Comparison of ENCODE assay signal across 8 cellular contexts in the genomic region with DNA sequence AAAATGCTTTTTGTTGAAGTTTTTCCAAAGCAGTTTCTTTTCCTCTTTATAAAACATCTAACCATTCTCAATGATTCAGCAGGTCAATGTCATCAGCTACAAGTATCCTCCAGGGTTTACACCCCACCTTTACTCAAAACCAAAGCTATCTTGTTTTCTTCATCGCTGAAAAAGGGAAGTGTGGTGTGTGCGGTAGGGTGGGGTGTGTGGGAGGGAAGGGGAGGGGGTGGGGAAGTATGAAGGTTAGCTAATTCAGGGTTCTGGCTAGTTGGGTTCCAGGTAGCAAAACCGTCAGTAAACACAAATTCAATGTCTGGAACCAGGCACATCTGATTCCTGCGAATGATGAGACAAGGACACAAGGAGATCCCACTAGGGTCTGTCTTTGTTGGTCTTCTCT.
A peak's percentile ranks its signal among the peaks of the same experiment; 100 is the strongest.
DNase-seq lines count a peak whose midpoint lies in the region; ATAC-seq and TF ChIP-seq lines count a peak whose summit lies in the region.

No MANE protein-coding gene starts in this region.

- TF ChIP-seq EP300 in tibial nerve (IDR thresholded peaks at IDR 0.05), result no peak

- peak; percentile 52 for ATAC-seq in GM21619 (IDR thresholded peaks at IDR 0.05; ENCODE audit: unreplicated experiment)

- H3K27ac ChIP-seq in tibial nerve, result peak overlapping the region in 1 of 4 donors; percentile 16

- H3K27me3 ChIP-seq in tibial nerve, result no peaks in the 10 kb centered on the region

- DNase-seq in GF-D8 (lab: John Stamatoyannopoulos, UW) (peak; percentile 12), NOMO-1 treated with dmso at 0.1 percent for 144 hours (lab: John Stamatoyannopoulos, UW; ENCODE audit: unreplicated experiment) (peak; percentile 83), tibial nerve (ENCODE audit: low spot score in 2 of 2) (no peak), OCI-M2 (lab: John Stamatoyannopoulos, UW; ENCODE audit: unreplicated experiment) (no peak), NCI-H446 treated with DMSO at 0.1 percent for 48 hours (lab: John Stamatoyannopoulos, UW) (no peak)
- DNase-seq in activated naive CD8-positive, alpha-beta T cell treated with anti-CD3 and anti-CD28 coated beads, Interleukin-2, amount 50 U/mL, for 16 hours (ENCODE audit: low read depth, low spot score), result peak; percentile 23
- DNase-seq in activated CD4-positive, CD25-positive, alpha-beta regulatory T cell treated with anti-CD3 and anti-CD28 coated beads, Interleukin-2, amount 50 U/mL, for 72 hours, result no peak

- WGBS in tibial nerve, 2 donors, result 70% methylated on average over 4 of the region's 4 CpGs

- H3K9me3 ChIP-seq in tibial nerve, result no peaks in the 10 kb centered on the region

- no peak for TF ChIP-seq POLR2A in tibial nerve (IDR thresholded peaks at IDR 0.05)

- no peak for TF ChIP-seq CTCF in tibial nerve (IDR thresholded peaks at IDR 0.05)

- H3K4me1 ChIP-seq in tibial nerve, result peaks cover 0 to 27% (median 7%) of the 10 kb centered on the region in 4 donors

- H3K36me3 ChIP-seq in tibial nerve, result no peaks in the 10 kb centered on the region

- no peak overlapping the region for H3K4me3 ChIP-seq in tibial nerve

Comparison
In these comparisons a context has a peak if more than half of its experiments do, and no peak if none do; other contexts are left out.
1. DNase-seq: peak in GF-D8 (single experiment), NOMO-1 treated with dmso at 0.1 percent for 144 hours (single experiment) and activated naive CD8-positive, alpha-beta T cell treated with anti-CD3 and anti-CD28 coated beads, Interleukin-2, amount 50 U/mL, for 16 hours (single experiment); none in tibial nerve (0 of 2), OCI-M2 (single experiment), activated CD4-positive, CD25-positive, alpha-beta regulatory T cell treated with anti-CD3 and anti-CD28 coated beads, Interleukin-2, amount 50 U/mL, for 72 hours (single experiment) and NCI-H446 treated with DMSO at 0.1 percent for 48 hours (single experiment).